In genomic region chr1:182839209-182840065, GRCh38 we compare ENCODE assay signal across 8 cellular contexts. TPM values are rescaled to one million over a fixed set of nuclear protein-coding genes. Genes with fewer than 3 reads are reported as not detected.
DNase-seq lines count a peak whose midpoint lies in the region; ATAC-seq and TF ChIP-seq lines count a peak whose summit lies in the region.

TSS of gene DHX9 (plus strand) at chr1:182839347. CDS start at chr1:182842567, 3,220 bp downstream.

- ATAC-seq in GM21576 (IDR thresholded peaks at IDR 0.05; ENCODE audit: unreplicated experiment), result peak; percentile 78

- peaks cover 4 to 5% of the 10 kb centered on the region in 2 donors for H3K36me3 ChIP-seq in mucosa of rectum (ENCODE audit: control insufficient read depth in 2 of 2, insufficient read depth in 2 of 2, low read length in 2 of 2)

- peak within 1 kb of the TSS; percentile 96 to 97 for H3K27ac ChIP-seq in mucosa of rectum (ENCODE audit: low read depth in 2 of 2, low read length in 2 of 2)

- TF ChIP-seq RAD21 in Ishikawa (IDR thresholded peaks at IDR 0.05; ENCODE audit: low read depth), result no peak

- TF ChIP-seq CTCF in epithelial cell of proximal tubule (conservative IDR thresholded peaks at IDR 0.05; ENCODE audit: low read depth, low read length), result peak; percentile 10

- peaks cover 11 to 19% of the 10 kb centered on the region in 2 donors for H3K4me1 ChIP-seq in mucosa of rectum (ENCODE audit: control insufficient read depth in 2 of 2, insufficient read depth in 2 of 2, low read length in 2 of 2)

- H3K27me3 ChIP-seq in mucosa of rectum (ENCODE audit: control insufficient read depth in 2 of 2, insufficient read depth in 2 of 2, low read length in 2 of 2), result no peaks in the 10 kb centered on the region

- H3K4me3 ChIP-seq in epithelial cell of proximal tubule (ENCODE audit: low read depth, low read length) (peak within 1 kb of the TSS; percentile 84), mucosa of rectum (ENCODE audit: low read length in 2 of 2) (peak within 1 kb of the TSS; percentile 75 to 94)

- peak; percentile 18; the same call in 1 of the 2 replicates for TF ChIP-seq EP300 in Ishikawa (IDR thresholded peaks at IDR 0.05; ENCODE audit: borderline replicate concordance)

- H3K9ac ChIP-seq in mucosa of rectum (ENCODE audit: low read depth in 1 of 2, low read length in 2 of 2), result peak within 1 kb of the TSS; percentile 54 to 82

- DNase-seq in DMS153 (lab: John Stamatoyannopoulos, UW) (peak; percentile 91), OCI-M2 (lab: John Stamatoyannopoulos, UW; ENCODE audit: unreplicated experiment) (peak; percentile 64), activated T-cell treated with anti-CD3 and anti-CD28 coated beads for 48 hours (ENCODE audit: low read depth) (peak; percentile 95), epithelial cell of proximal tubule (ENCODE audit: low read depth) (peak; percentile 40)
- peak; percentile 98 for DNase-seq in stimulated activated CD8-positive, alpha-beta memory T cell treated with anti-CD3 and anti-CD28 coated beads, Interleukin-4, amount 100 ng/mL, for 48 hours

- no peaks in the 10 kb centered on the region for H3K9me3 ChIP-seq in mucosa of rectum (ENCODE audit: control insufficient read depth in 2 of 2, low read length in 2 of 2)

TF ChIP-seq in Ishikawa, 13 proteins besides CTCF, POLR2A, EP300 and RAD21:
- TF ChIP-seq MAX (IDR thresholded peaks at IDR 0.05) (peak; percentile 83), CEBPB (IDR thresholded peaks at IDR 0.05) (no peak), EGR1 (IDR thresholded peaks at IDR 0.05) (peak; percentile 57; the same call in 1 of the 2 replicates), NFIC (IDR thresholded peaks at IDR 0.05) (peak; percentile 1; the same call in 1 of the 2 replicates), YY1 (IDR thresholded peaks at IDR 0.05; ENCODE audit: low read depth) (peak; percentile 92), TCF12 (IDR thresholded peaks at IDR 0.05; ENCODE audit: low read depth) (0 out of 2 replicates have a peak, but pooled peaks have one; percentile 48), TEAD4 (IDR thresholded peaks at IDR 0.05) (peak; percentile 28; the same call in 1 of the 2 replicates), TAF1 (IDR thresholded peaks at IDR 0.05; ENCODE audit: low read depth) (peak; percentile 87), CREB1 (IDR thresholded peaks at IDR 0.05; ENCODE audit: low read depth) (no peak), ZBTB7A (IDR thresholded peaks at IDR 0.05; ENCODE audit: low read depth) (no peak)
- TF ChIP-seq, protein P1, sequence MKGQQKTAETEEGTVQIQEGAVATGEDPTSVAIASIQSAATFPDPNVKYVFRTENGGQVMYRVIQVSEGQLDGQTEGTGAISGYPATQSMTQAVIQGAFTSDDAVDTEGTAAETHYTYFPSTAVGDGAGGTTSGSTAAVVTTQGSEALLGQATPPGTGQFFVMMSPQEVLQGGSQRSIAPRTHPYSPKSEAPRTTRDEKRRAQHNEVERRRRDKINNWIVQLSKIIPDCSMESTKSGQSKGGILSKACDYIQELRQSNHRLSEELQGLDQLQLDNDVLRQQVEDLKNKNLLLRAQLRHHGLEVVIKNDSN (IDR thresholded peaks at IDR 0.05), result no peak
- TF ChIP-seq, protein P2, sequence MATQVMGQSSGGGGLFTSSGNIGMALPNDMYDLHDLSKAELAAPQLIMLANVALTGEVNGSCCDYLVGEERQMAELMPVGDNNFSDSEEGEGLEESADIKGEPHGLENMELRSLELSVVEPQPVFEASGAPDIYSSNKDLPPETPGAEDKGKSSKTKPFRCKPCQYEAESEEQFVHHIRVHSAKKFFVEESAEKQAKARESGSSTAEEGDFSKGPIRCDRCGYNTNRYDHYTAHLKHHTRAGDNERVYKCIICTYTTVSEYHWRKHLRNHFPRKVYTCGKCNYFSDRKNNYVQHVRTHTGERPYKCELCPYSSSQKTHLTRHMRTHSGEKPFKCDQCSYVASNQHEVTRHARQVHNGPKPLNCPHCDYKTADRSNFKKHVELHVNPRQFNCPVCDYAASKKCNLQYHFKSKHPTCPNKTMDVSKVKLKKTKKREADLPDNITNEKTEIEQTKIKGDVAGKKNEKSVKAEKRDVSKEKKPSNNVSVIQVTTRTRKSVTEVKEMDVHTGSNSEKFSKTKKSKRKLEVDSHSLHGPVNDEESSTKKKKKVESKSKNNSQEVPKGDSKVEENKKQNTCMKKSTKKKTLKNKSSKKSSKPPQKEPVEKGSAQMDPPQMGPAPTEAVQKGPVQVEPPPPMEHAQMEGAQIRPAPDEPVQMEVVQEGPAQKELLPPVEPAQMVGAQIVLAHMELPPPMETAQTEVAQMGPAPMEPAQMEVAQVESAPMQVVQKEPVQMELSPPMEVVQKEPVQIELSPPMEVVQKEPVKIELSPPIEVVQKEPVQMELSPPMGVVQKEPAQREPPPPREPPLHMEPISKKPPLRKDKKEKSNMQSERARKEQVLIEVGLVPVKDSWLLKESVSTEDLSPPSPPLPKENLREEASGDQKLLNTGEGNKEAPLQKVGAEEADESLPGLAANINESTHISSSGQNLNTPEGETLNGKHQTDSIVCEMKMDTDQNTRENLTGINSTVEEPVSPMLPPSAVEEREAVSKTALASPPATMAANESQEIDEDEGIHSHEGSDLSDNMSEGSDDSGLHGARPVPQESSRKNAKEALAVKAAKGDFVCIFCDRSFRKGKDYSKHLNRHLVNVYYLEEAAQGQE (IDR thresholded peaks at IDR 0.05; ENCODE audit: low read depth), result no peak; the same call in 1 of the 2 replicates

RNA-seq across cellular contexts. Expression of gene DHX9, which starts in this region (rescaled TPM):
- total RNA-seq in epithelial cell of proximal tubule, result 154 and 202 TPM in 2 replicates

Comparison
In these comparisons a context has a peak if more than half of its experiments do, and no peak if none do; other contexts are left out.
1. Peak in every context shown above with its lines: DNase-seq, ATAC-seq, H3K4me3 ChIP-seq and H3K27ac ChIP-seq.
2. DNase-seq: peak in every context shown above with its lines; median percentile 98 in stimulated activated CD8-positive, alpha-beta memory T cell treated with anti-CD3 and anti-CD28 coated beads, Interleukin-4, amount 100 ng/mL, for 48 hours; 95 in activated T-cell treated with anti-CD3 and anti-CD28 coated beads for 48 hours; 91 in DMS153; 64 in OCI-M2; 40 in epithelial cell of proximal tubule.